ENCODE assay signal across 16 cellular contexts in the genomic region with DNA sequence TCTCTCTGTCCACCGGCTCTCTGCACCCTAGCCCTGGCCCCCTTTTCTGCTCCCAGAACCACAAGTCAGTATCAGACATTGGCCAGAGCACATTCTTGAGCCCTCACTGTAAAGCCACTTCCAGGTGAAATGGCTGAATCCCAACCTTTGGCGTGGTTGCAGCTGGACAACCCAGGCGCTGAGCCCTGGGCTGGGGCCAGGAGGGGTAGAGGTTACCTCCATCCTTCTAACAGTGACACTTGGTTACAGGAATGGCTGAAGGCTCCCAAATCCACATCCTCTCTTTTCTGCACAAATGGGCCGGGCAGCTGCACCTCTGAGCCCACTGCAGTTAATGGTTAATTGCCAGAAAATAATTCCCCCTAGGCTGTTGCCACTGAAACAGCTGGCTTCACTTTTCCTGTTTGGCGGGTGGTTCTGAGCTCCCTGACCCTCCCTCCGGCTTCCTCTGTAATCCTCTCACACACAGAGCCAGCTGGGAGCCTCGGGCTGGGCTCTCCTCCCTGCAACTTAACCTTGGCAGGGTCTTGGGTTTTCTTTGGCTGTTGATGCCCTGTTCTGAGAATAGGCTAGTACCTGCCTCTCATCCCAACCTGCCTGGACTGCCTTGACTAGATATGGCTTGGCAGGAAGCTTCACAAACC. TPM values are rescaled to one million over a fixed set of nuclear protein-coding genes. Genes with fewer than 3 reads are reported as not detected.
DNase-seq lines count a peak whose midpoint lies in the region; ATAC-seq and TF ChIP-seq lines count a peak whose summit lies in the region.
"Had no signal": no experiment of that assay in that cellular context is flagged by ENCODE, and none has a peak within 500 bp of the region (broad histone marks: within the 10 kb centered on the region; RNA-seq: fewer than 3 reads in every experiment).

No MANE protein-coding gene starts in this region.

- no peak for DNase-seq in Right ventricle myocardium inferior (ENCODE audit: missing footprints)
- DNase-seq in cardiac septum (ENCODE audit: low spot score): no peak
- DNase-seq in WERI-Rb-1: peak; percentile 71
- peak in 1 of 3 donors; percentile 68 for DNase-seq in right cardiac atrium
- no peak for DNase-seq in type B pancreatic cell (ENCODE audit: extremely low spot score, unreplicated experiment)
- DNase-seq in activated CD4-positive, alpha-beta T cell treated with anti-CD3 and anti-CD28 coated beads for 4 hours: no peak
- DNase-seq in CD4-positive, alpha-beta memory T cell: no peak
- DNase-seq: DND-41; effector memory CD4-positive, alpha-beta T cell; hippocampal formation; NCI-H1436 treated with DMSO at 0.1 percent for 48 hours; pancreas; stimulated activated CD4-positive, alpha-beta T cell treated with anti-CD3 and anti-CD28 coated beads, Interleukin-2, amount 100 ng/mL, for 24 hours; T-cell had no signal

- peaks cover 6% of the 10 kb centered on the region for H3K4me1 ChIP-seq in right cardiac atrium (ENCODE audit: control insufficient read depth, insufficient read depth, low read length)
- H3K4me1 ChIP-seq in CD4-positive, alpha-beta memory T cell (ENCODE audit: insufficient read depth, low read length): no peaks in the 10 kb centered on the region
- H3K4me1 ChIP-seq: pancreas had no signal

- H3K27ac ChIP-seq in WERI-Rb-1 (peak overlapping the region; percentile 57), right cardiac atrium (ENCODE audit: low read length) (no peak overlapping the region)
- H3K27ac ChIP-seq in CD4-positive, alpha-beta memory T cell (ENCODE audit: low read depth, low read length): no peak overlapping the region
- H3K27ac ChIP-seq: pancreas had no signal

- intact Hi-C loops in Right ventricle myocardium inferior (cut with DNase I): no loop called here
- intact Hi-C loops in cardiac septum (cut with DNase I): no loop called here
- intact Hi-C loops in right cardiac atrium (cut with DNase I): no loop called here
- intact Hi-C loops in CD4-positive, alpha-beta memory T cell (cut with micrococcal nuclease): no loop called here

- peaks cover 35% of the 10 kb centered on the region for H3K36me3 ChIP-seq in WERI-Rb-1
- H3K36me3 ChIP-seq in CD4-positive, alpha-beta memory T cell (ENCODE audit: insufficient read depth, low read length): no peaks in the 10 kb centered on the region
- H3K36me3 ChIP-seq: pancreas had no signal

- peak overlapping the region; percentile 51 for H3K4me3 Mint-ChIP-seq in type B pancreatic cell
- H3K4me3 Mint-ChIP-seq in CD4-positive, alpha-beta memory T cell: peak overlapping the region in 1 of 8 donors; percentile 13
- H3K4me3 Mint-ChIP-seq: T-cell had no signal

- H3K4me3 ChIP-seq in WERI-Rb-1 (ENCODE audit: low read depth, low read length) (no peak overlapping the region), right cardiac atrium (ENCODE audit: low read length) (no peak overlapping the region)
- H3K4me3 ChIP-seq in CD4-positive, alpha-beta memory T cell (ENCODE audit: low read length in 2 of 2): no peak overlapping the region
- H3K4me3 ChIP-seq: lung, pancreas had no signal

- POLR2A ChIA-PET in CD4-positive, alpha-beta memory T cell (lab: Charles Lee; ENCODE audit: partially characterized antibody): no interaction called here

- CTCF ChIA-PET in CD4-positive, alpha-beta memory T cell (lab: Charles Lee; ENCODE audit: partially characterized antibody): no interaction called here

- H3K27me3 Mint-ChIP-seq in type B pancreatic cell: peaks cover 49% of the 10 kb centered on the region
- H3K27me3 Mint-ChIP-seq in CD4-positive, alpha-beta memory T cell: peaks cover 3 to 10% of the 10 kb centered on the region in 2 donors

- H3K27me3 ChIP-seq in WERI-Rb-1 (ENCODE audit: insufficient read depth, low read depth, severe bottlenecking): no peaks in the 10 kb centered on the region
- H3K27me3 ChIP-seq in right cardiac atrium (ENCODE audit: control insufficient read depth, insufficient read depth): no peaks in the 10 kb centered on the region
- no peaks in the 10 kb centered on the region for H3K27me3 ChIP-seq in CD4-positive, alpha-beta memory T cell (ENCODE audit: insufficient read depth, low read length)
- H3K27me3 ChIP-seq: pancreas had no signal

- ATAC-seq in Right ventricle myocardium inferior: peak; percentile 40
- ATAC-seq in right cardiac atrium: peak; percentile 19 to 44
- ATAC-seq in HG03460 (IDR thresholded peaks at IDR 0.05; ENCODE audit: unreplicated experiment): no peak
- ATAC-seq: T-cell had no signal

- H3K4me1 Mint-ChIP-seq in type B pancreatic cell (ENCODE audit: unreplicated experiment): peaks cover 18% of the 10 kb centered on the region
- H3K4me1 Mint-ChIP-seq in CD4-positive, alpha-beta memory T cell: no peaks in the 10 kb centered on the region
- H3K4me1 Mint-ChIP-seq: T-cell had no signal

- peaks cover 7% of the 10 kb centered on the region for H3K9me3 Mint-ChIP-seq in type B pancreatic cell
- H3K9me3 Mint-ChIP-seq in CD4-positive, alpha-beta memory T cell: no peaks in the 10 kb centered on the region
- H3K9me3 Mint-ChIP-seq: T-cell had no signal

- peaks cover 8% of the 10 kb centered on the region for H3K36me3 Mint-ChIP-seq in type B pancreatic cell
- no peaks in the 10 kb centered on the region for H3K36me3 Mint-ChIP-seq in CD4-positive, alpha-beta memory T cell
- H3K36me3 Mint-ChIP-seq: T-cell had no signal

- no peak for TF ChIP-seq CTCF in WERI-Rb-1 (IDR thresholded peaks at IDR 0.05; ENCODE audit: low read depth, low read length)
- no peak for TF ChIP-seq CTCF in type B pancreatic cell (conservative IDR thresholded peaks at IDR 0.05)

- no peaks in the 10 kb centered on the region for H3K9me3 ChIP-seq in WERI-Rb-1 (ENCODE audit: severe bottlenecking)
- no peaks in the 10 kb centered on the region for H3K9me3 ChIP-seq in right cardiac atrium (ENCODE audit: control insufficient read depth, low read length)
- H3K9me3 ChIP-seq in CD4-positive, alpha-beta memory T cell (ENCODE audit: control insufficient read depth in 1 of 2, low read length in 2 of 2): no peaks in the 10 kb centered on the region
- H3K9me3 ChIP-seq: pancreas had no signal

- 16% methylated on average over 7 of the region's 7 CpGs for WGBS in right cardiac atrium

- H3K27ac Mint-ChIP-seq in type B pancreatic cell: peak overlapping the region; percentile 62
- no peak overlapping the region for H3K27ac Mint-ChIP-seq in CD4-positive, alpha-beta memory T cell
- H3K27ac Mint-ChIP-seq: T-cell had no signal

RNA-seq across cellular contexts. Expression of a gene that starts 44.1 kb away (rescaled TPM):
- 1.5 TPM for total RNA-seq in Right ventricle myocardium inferior
- 1.9 TPM for total RNA-seq in cardiac septum
- total RNA-seq in right cardiac atrium: 1 to 10 TPM; 3.8 to 4.9 (median 4.1) TPM
- polyA plus RNA-seq in right cardiac atrium: 2.8 TPM
- total RNA-seq in type B pancreatic cell (ENCODE audit: low replicate concordance): 9.5 and 52.3 TPM in 2 replicates
- not detected for total RNA-seq in CD4-positive, alpha-beta memory T cell
- not detected for polyA plus RNA-seq in CD4-positive, alpha-beta memory T cell
- total RNA-seq: T-cell had no signal
